1 cellular context compared by ENCODE assay signal in genomic region chr13:50127017-50127725, GRCh38.
TF ChIP-seq lines count a peak whose summit lies in the region.

No MANE protein-coding gene starts in this region.

TF ChIP-seq in SK-N-SH treated with all-trans-retinoic acid at 6 μM for 48 hours, 23 proteins besides CTCF, POLR2A, EP300 and RAD21 (continued from another document):
- TF ChIP-seq, protein P1, sequence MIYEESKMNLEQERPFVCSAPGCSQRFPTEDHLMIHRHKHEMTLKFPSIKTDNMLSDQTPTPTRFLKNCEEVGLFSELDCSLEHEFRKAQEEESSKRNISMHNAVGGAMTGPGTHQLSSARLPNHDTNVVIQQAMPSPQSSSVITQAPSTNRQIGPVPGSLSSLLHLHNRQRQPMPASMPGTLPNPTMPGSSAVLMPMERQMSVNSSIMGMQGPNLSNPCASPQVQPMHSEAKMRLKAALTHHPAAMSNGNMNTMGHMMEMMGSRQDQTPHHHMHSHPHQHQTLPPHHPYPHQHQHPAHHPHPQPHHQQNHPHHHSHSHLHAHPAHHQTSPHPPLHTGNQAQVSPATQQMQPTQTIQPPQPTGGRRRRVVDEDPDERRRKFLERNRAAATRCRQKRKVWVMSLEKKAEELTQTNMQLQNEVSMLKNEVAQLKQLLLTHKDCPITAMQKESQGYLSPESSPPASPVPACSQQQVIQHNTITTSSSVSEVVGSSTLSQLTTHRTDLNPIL (CRISPR knock-in tag; IDR thresholded peaks at IDR 0.05; ENCODE audit: low read depth) = no peak
TF ChIP-seq in SK-N-SH treated with all-trans-retinoic acid at 6 μM for 48 hours: peak in this region for 0.
